Comparison of ENCODE assay signal across 7 cellular contexts in the genomic region with DNA sequence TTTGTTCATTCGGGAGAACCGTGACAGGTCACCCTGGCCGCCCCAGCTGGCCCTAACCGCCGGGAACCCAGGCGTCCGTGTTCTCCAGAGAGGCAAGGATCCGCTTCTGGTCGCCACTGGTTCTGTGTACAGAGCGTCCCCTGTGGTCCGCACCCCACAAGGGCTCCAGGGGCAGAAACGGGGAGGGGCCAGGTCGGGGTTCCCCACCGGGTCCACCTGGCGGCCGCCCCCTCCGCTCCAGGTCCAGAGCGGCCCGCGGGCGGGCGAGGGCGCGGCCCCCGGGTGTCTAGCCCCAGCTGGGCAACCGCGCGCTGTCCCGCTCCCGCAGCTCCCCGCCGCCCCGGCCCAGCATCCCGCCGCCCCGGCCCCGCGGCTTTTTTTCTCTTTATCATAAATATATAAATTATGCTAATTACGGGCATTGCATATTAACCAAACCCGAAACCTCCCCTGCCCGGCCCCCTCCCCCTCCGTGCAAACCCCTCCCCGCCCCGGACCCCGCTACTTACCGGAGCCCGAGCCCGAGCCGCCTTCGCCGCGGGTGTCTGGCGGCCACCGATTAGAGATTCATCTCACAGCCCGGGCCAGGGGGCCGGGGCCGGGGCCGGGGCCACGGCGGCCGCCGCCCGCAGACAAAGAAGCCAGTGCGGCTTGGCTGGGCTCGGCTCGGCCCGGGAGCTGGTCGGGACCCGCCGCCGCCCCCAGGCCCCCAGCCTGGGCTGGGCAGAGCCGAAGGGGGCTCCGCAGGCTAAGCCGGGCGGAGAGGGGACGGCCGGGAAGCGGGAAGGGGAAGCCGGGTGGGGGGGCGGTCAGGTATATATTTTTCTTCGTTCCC. TPM values are rescaled to one million over a fixed set of nuclear protein-coding genes. Genes with fewer than 3 reads are reported as not detected.
DNase-seq lines count a peak whose midpoint lies in the region; ATAC-seq and TF ChIP-seq lines count a peak whose summit lies in the region.

No MANE protein-coding gene starts in this region.

- no peak for TF ChIP-seq EP300 in ovary (IDR thresholded peaks at IDR 0.05)

- H3K9me3 Mint-ChIP-seq in activated naive CD4-positive, alpha-beta T cell treated with anti-CD3 and anti-CD28 coated beads, Interleukin-2, amount 50 U/mL, for 72 hours, result peaks cover 0 to 4% of the 10 kb centered on the region in 2 donors

- intact Hi-C loops in head of caudate nucleus (cut with DNase I) (no loop called here), ovary (cut with DNase I) (loop anchor here in 1 of 4 donors (2.0 kb wide), 1 partner anchor 45 kb away; the partner anchor contains the start of gene TFCP2)

- no peaks in the 10 kb centered on the region for H3K9me3 ChIP-seq in RWPE2 (ENCODE audit: severe bottlenecking)
- no peaks in the 10 kb centered on the region for H3K9me3 ChIP-seq in ovary

- DNase-seq in RWPE2 (ENCODE audit: low spot score) (peak; percentile 54), head of caudate nucleus (peak; percentile 39 to 85 (median 72)), ovary (peak; percentile 65 to 80 (median 74)), NCI-H187 (lab: John Stamatoyannopoulos, UW) (no peak)
- DNase-seq in activated naive CD4-positive, alpha-beta T cell treated with anti-CD3 and anti-CD28 coated beads, Interleukin-2, amount 50 U/mL, for 72 hours (ENCODE audit: low spot score in 2 of 2), result peak in 1 of 2 donors; percentile 34

- ATAC-seq in GM18861 (IDR thresholded peaks at IDR 0.05; ENCODE audit: unreplicated experiment) (peak; percentile 10), HG02938 (IDR thresholded peaks at IDR 0.05; ENCODE audit: unreplicated experiment) (peak; percentile 20), RWPE2 (ENCODE audit: low read depth) (peak; percentile 52)
- peak; percentile 57 to 62 for ATAC-seq in activated naive CD4-positive, alpha-beta T cell treated with anti-CD3 and anti-CD28 coated beads, Interleukin-2, amount 50 U/mL, for 72 hours

- TF ChIP-seq CTCF in RWPE2 (IDR thresholded peaks at IDR 0.05; ENCODE audit: poor library complexity, severe bottlenecking), result peak; percentile 38
- TF ChIP-seq CTCF in ovary (IDR thresholded peaks at IDR 0.05), result peak in 2 of 3 donors; percentile 30 to 31

- H3K36me3 ChIP-seq in RWPE2 (ENCODE audit: low read depth), result no peaks in the 10 kb centered on the region
- no peaks in the 10 kb centered on the region for H3K36me3 ChIP-seq in ovary

- H3K4me3 ChIP-seq in RWPE2 (ENCODE audit: severe bottlenecking) (peak overlapping the region; percentile 80), ovary (peak overlapping the region; percentile 64)

- no peak for TF ChIP-seq POLR2A in ovary (IDR thresholded peaks at IDR 0.05)

- H3K27ac Mint-ChIP-seq in activated naive CD4-positive, alpha-beta T cell treated with anti-CD3 and anti-CD28 coated beads, Interleukin-2, amount 50 U/mL, for 72 hours, result peak overlapping the region in 1 of 2 donors; percentile 91

- H3K4me1 ChIP-seq in RWPE2 (ENCODE audit: insufficient read depth, poor library complexity, severe bottlenecking), result peaks cover 6% of the 10 kb centered on the region
- peaks cover 9% of the 10 kb centered on the region for H3K4me1 ChIP-seq in ovary (ENCODE audit: insufficient read depth)

- H3K36me3 Mint-ChIP-seq in activated naive CD4-positive, alpha-beta T cell treated with anti-CD3 and anti-CD28 coated beads, Interleukin-2, amount 50 U/mL, for 72 hours, result peaks cover 5 to 6% of the 10 kb centered on the region in 2 donors

- no peaks in the 10 kb centered on the region for H3K27me3 ChIP-seq in RWPE2 (ENCODE audit: insufficient read depth, poor library complexity, severe bottlenecking)
- no peaks in the 10 kb centered on the region for H3K27me3 ChIP-seq in ovary

- H3K27ac ChIP-seq in RWPE2 (ENCODE audit: poor library complexity, severe bottlenecking) (peak overlapping the region; percentile 61), ovary (peak overlapping the region; percentile 98 to 99)

- WGBS in ovary, 3 donors, result 0 to 1% (median 1%) methylated on average over 63 to 81 of the region's 81 CpGs

RNA-seq across cellular contexts. Expression of gene POU6F1, which starts 0.5 kb away (rescaled TPM):
- total RNA-seq in activated naive CD4-positive, alpha-beta T cell treated with anti-CD3 and anti-CD28 coated beads, Interleukin-2, amount 50 U/mL, for 72 hours, result 10 to 100 TPM in 1 of 2 donors, 1 to 10 TPM in 1; 7.3 to 14.9 TPM
- total RNA-seq in ovary, result 10 to 100 TPM; 15.3 to 48.8 (median 30.2) TPM
- 10 to 100 TPM; 11.8 to 17.5 TPM for polyA plus RNA-seq in ovary

RNA-seq across cellular contexts. Expression of gene DAZAP2, which starts 21.3 kb away (rescaled TPM):
- total RNA-seq in activated naive CD4-positive, alpha-beta T cell treated with anti-CD3 and anti-CD28 coated beads, Interleukin-2, amount 50 U/mL, for 72 hours, result 100 to 1,000 TPM; 106 to 142 TPM
- 100 to 1,000 TPM; 123 to 254 (median 140) TPM for total RNA-seq in ovary
- polyA plus RNA-seq in ovary, result 100 to 1,000 TPM; 277 to 323 TPM

RNA-seq across cellular contexts. Expression of gene TFCP2, which starts 44.4 kb away (rescaled TPM):
- 10 to 100 TPM; 29.7 to 32.3 TPM for total RNA-seq in activated naive CD4-positive, alpha-beta T cell treated with anti-CD3 and anti-CD28 coated beads, Interleukin-2, amount 50 U/mL, for 72 hours
- total RNA-seq in ovary, result 10 to 100 TPM; 10.5 to 32.0 (median 22.7) TPM
- 10 to 100 TPM; 14.9 to 27.7 TPM for polyA plus RNA-seq in ovary

RNA-seq across cellular contexts. Expression of gene SMAGP, which starts 52.9 kb away (rescaled TPM):
- total RNA-seq in activated naive CD4-positive, alpha-beta T cell treated with anti-CD3 and anti-CD28 coated beads, Interleukin-2, amount 50 U/mL, for 72 hours, result 1 to 10 TPM in 1 of 2 donors, under 1 TPM in 1; 0.41 to 1.5 TPM
- total RNA-seq in ovary, result 10 to 100 TPM in 3 of 7 donors, 1 to 10 TPM in 4; 5.2 to 17.6 (median 9.4) TPM
- 10 to 100 TPM in 1 of 2 donors, 1 to 10 TPM in 1; 7.2 to 36.5 TPM for polyA plus RNA-seq in ovary

Comparison
In these comparisons a context has a peak if more than half of its experiments do, and no peak if none do; other contexts are left out.
1. DNase-seq: peak in RWPE2 (single experiment), head of caudate nucleus (42 of 42) and ovary (5 of 5); none in NCI-H187 (0 of 2).
2. Peak in every context shown above with its lines, with median percentiles within 50 percentile points of each other: ATAC-seq.